Comparison of ENCODE assay signal across 19 cellular contexts in the genomic region with DNA sequence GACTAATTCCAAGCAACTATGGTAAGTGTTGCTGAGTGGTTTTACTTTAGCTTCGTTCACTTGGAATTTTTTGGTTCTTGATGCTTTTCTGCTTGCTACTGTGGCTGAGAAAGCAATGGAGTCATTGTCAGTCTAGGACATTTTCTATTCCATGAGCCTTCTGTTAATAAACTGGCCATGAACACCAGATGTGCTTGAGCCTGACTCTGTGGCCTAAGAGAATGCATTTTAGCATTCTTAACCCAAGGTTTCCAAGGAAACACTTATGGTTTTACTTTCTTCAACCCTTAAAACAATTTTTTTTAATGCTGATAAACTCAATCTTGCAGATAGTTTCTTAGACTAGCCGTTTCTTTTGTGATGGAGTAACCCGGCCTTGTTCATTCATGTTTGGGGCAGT. TPM values are rescaled to one million over a fixed set of nuclear protein-coding genes. Genes with fewer than 3 reads are reported as not detected.
DNase-seq lines count a peak whose midpoint lies in the region; ATAC-seq and TF ChIP-seq lines count a peak whose summit lies in the region.
"Had no signal": no experiment of that assay in that cellular context is flagged by ENCODE, and none has a peak within 500 bp of the region (broad histone marks: within the 10 kb centered on the region; RNA-seq: fewer than 3 reads in every experiment).

No MANE protein-coding gene starts in this region.

- no peak overlapping the region for H3K27ac ChIP-seq in CD8-positive, alpha-beta T cell (ENCODE audit: low read depth, low read length)
- peak overlapping the region; percentile 34 for H3K27ac ChIP-seq in fibroblast of lung (ENCODE audit: insufficient read depth, low read length)
- H3K27ac ChIP-seq: ascending aorta, pancreas, tibial artery had no signal

- peaks cover 5% of the 10 kb centered on the region for H3K4me1 ChIP-seq in CD8-positive, alpha-beta T cell (ENCODE audit: insufficient read depth, low read length)
- no peaks in the 10 kb centered on the region for H3K4me1 ChIP-seq in fibroblast of lung (ENCODE audit: control insufficient read depth, extremely low read depth, insufficient read depth, low read length)
- H3K4me1 ChIP-seq: ascending aorta, pancreas, tibial artery had no signal

- H3K4me3 Mint-ChIP-seq in CD8-positive, alpha-beta T cell, result no peak overlapping the region
- H3K4me3 Mint-ChIP-seq in T-cell, result no peak overlapping the region
- no peak overlapping the region for H3K4me3 Mint-ChIP-seq in stimulated activated effector memory CD8-positive, alpha-beta T cell treated with anti-CD3 and anti-CD28 coated beads, Interleukin-12 subunit alpha, Interleukin-12 subunit beta, amount 100 ng/mL, for 72 hours

- no peak overlapping the region for H3K9ac ChIP-seq in fibroblast of lung (ENCODE audit: insufficient read depth, low read length)

- ATAC-seq in CD8-positive, alpha-beta T cell, result no peak
- no peak for ATAC-seq in T-cell (replicated peaks in 1 of 4)
- no peak for ATAC-seq in stimulated activated effector memory CD8-positive, alpha-beta T cell treated with anti-CD3 and anti-CD28 coated beads, Interleukin-12 subunit alpha, Interleukin-12 subunit beta, amount 100 ng/mL, for 72 hours
- no peak for ATAC-seq in GM18873 (IDR thresholded peaks at IDR 0.05; ENCODE audit: low FRiP score, unreplicated experiment)
- ATAC-seq: left cardiac atrium, pancreas had no signal

- H3K27ac Mint-ChIP-seq in CD8-positive, alpha-beta T cell, result peak overlapping the region; percentile 42
- peak overlapping the region; percentile 34 to 82 for H3K27ac Mint-ChIP-seq in T-cell
- H3K27ac Mint-ChIP-seq in stimulated activated effector memory CD8-positive, alpha-beta T cell treated with anti-CD3 and anti-CD28 coated beads, Interleukin-12 subunit alpha, Interleukin-12 subunit beta, amount 100 ng/mL, for 72 hours, result peak overlapping the region; percentile 58

- no peak overlapping the region for H3K4me3 ChIP-seq in CD8-positive, alpha-beta T cell (ENCODE audit: low read depth, low read length)
- no peak overlapping the region for H3K4me3 ChIP-seq in fibroblast of lung (replicated peaks in 1 of 4; ENCODE audit: control extremely low read depth in 1 of 4, insufficient read depth in 1 of 4, low read depth in 3 of 4, low read length in 4 of 4)
- H3K4me3 ChIP-seq: ascending aorta, pancreas, skin epidermis, tibial artery had no signal

- H3K36me3 ChIP-seq in CD8-positive, alpha-beta T cell (ENCODE audit: insufficient read depth, low read length), result peaks cover 20% of the 10 kb centered on the region
- H3K36me3 ChIP-seq in fibroblast of lung (ENCODE audit: control insufficient read depth, insufficient read depth, low read length), result no peaks in the 10 kb centered on the region

- H3K4me1 Mint-ChIP-seq in CD8-positive, alpha-beta T cell (ENCODE audit: low read depth), result peaks cover 43% of the 10 kb centered on the region
- peaks cover 38 to 59% (median 40%) of the 10 kb centered on the region in 3 donors for H3K4me1 Mint-ChIP-seq in T-cell
- H3K4me1 Mint-ChIP-seq in stimulated activated effector memory CD8-positive, alpha-beta T cell treated with anti-CD3 and anti-CD28 coated beads, Interleukin-12 subunit alpha, Interleukin-12 subunit beta, amount 100 ng/mL, for 72 hours, result peaks cover 44% of the 10 kb centered on the region

- peaks cover 65% of the 10 kb centered on the region for H3K36me3 Mint-ChIP-seq in CD8-positive, alpha-beta T cell
- H3K36me3 Mint-ChIP-seq in T-cell, result peaks cover 62% of the 10 kb centered on the region
- peaks cover 85% of the 10 kb centered on the region for H3K36me3 Mint-ChIP-seq in stimulated activated effector memory CD8-positive, alpha-beta T cell treated with anti-CD3 and anti-CD28 coated beads, Interleukin-12 subunit alpha, Interleukin-12 subunit beta, amount 100 ng/mL, for 72 hours

- DNase-seq in CD8-positive, alpha-beta T cell, result no peak
- DNase-seq in T-cell (no peak), fibroblast of lung (ENCODE audit: low read depth in 2 of 2) (peak; percentile 26 to 45), amygdala (lab: John Stamatoyannopoulos, UW) (no peak), iPS-NIHi11 (ENCODE audit: low spot score) (no peak)
- DNase-seq in stimulated activated effector memory CD8-positive, alpha-beta T cell treated with anti-CD3 and anti-CD28 coated beads, Interleukin-12 subunit alpha, Interleukin-12 subunit beta, amount 100 ng/mL, for 72 hours (ENCODE audit: low spot score in 2 of 2), result no peak
- DNase-seq: activated gamma-delta T cell treated with Interleukin-2 at 50 U/mL for 16 hours; cortex of kidney; Karpas-422; left cardiac atrium; NCI-H1105 treated with DMSO at 0.1 percent for 48 hours; NCI-H2171 treated with DMSO at 0.1 percent for 48 hours; pancreas; stimulated activated CD4-positive, alpha-beta T cell treated with anti-CD3 and anti-CD28 coated beads, Interleukin-4, amount 100 ng/mL, for 24 hours; SW 1271; tibial artery had no signal

- H2AFZ ChIP-seq in fibroblast of lung (ENCODE audit: low read length), result no peak overlapping the region

- POLR2A ChIA-PET in CD8-positive, alpha-beta T cell (lab: Charles Lee), result no interaction called here
- POLR2A ChIA-PET in T-cell (lab: Charles Lee), result no interaction called here

- no peaks in the 10 kb centered on the region for H3K79me2 ChIP-seq in fibroblast of lung (ENCODE audit: control insufficient read depth, insufficient read depth, low read length)

- H3K4me2 ChIP-seq in fibroblast of lung (ENCODE audit: extremely low read depth, insufficient read depth, low read length), result no peak overlapping the region

- intact Hi-C loops in CD8-positive, alpha-beta T cell (cut with DNase I, micrococcal nuclease), result no loop called here

- no peaks in the 10 kb centered on the region for H3K9me3 ChIP-seq in CD8-positive, alpha-beta T cell (ENCODE audit: low read length)
- no peaks in the 10 kb centered on the region for H3K9me3 ChIP-seq in fibroblast of lung (ENCODE audit: control insufficient read depth, insufficient read depth, low read depth, low read length)
- H3K9me3 ChIP-seq: ascending aorta, pancreas, tibial artery had no signal

- no peaks in the 10 kb centered on the region for H3K27me3 Mint-ChIP-seq in CD8-positive, alpha-beta T cell (ENCODE audit: low read depth)
- H3K27me3 Mint-ChIP-seq in T-cell, result no peaks in the 10 kb centered on the region

- no peak for TF ChIP-seq CTCF in CD8-positive, alpha-beta T cell (IDR thresholded peaks at IDR 0.05)
- no peak for TF ChIP-seq CTCF in fibroblast of lung (conservative IDR thresholded peaks at IDR 0.05 in 1 of 2, IDR thresholded peaks at IDR 0.05 in 1 of 2; ENCODE audit: low read depth in 1 of 2, low read length in 2 of 2)

- no peaks in the 10 kb centered on the region for H3K27me3 ChIP-seq in CD8-positive, alpha-beta T cell (ENCODE audit: insufficient read depth, low read length)
- no peaks in the 10 kb centered on the region for H3K27me3 ChIP-seq in fibroblast of lung (ENCODE audit: control insufficient read depth, insufficient read depth, low read length)
- H3K27me3 ChIP-seq: ascending aorta, pancreas, tibial artery had no signal

- CTCF ChIA-PET in CD8-positive, alpha-beta T cell (lab: Charles Lee), result interaction anchor here (0.9 to 1.5 kb wide), 6 partner anchors 11 to 104 kb away, joined by 3 read pairs; no protein-coding TSS in a partner anchor
- CTCF ChIA-PET in T-cell (lab: Charles Lee), result no interaction called here

- no peaks in the 10 kb centered on the region for H3K9me3 Mint-ChIP-seq in CD8-positive, alpha-beta T cell
- no peaks in the 10 kb centered on the region for H3K9me3 Mint-ChIP-seq in T-cell
- H3K9me3 Mint-ChIP-seq in stimulated activated effector memory CD8-positive, alpha-beta T cell treated with anti-CD3 and anti-CD28 coated beads, Interleukin-12 subunit alpha, Interleukin-12 subunit beta, amount 100 ng/mL, for 72 hours, result no peaks in the 10 kb centered on the region

- H4K20me1 ChIP-seq in fibroblast of lung (ENCODE audit: control insufficient read depth, extremely low read depth, insufficient read depth, low read length), result no peaks in the 10 kb centered on the region

RNA-seq across cellular contexts. Expression of a gene that starts 42.3 kb away (rescaled TPM):
- total RNA-seq in CD8-positive, alpha-beta T cell, result 10 to 100 TPM; 29.1 to 30.3 TPM
- total RNA-seq in T-cell (10 to 100 TPM; 46.6 to 73.9 (median 58.3) TPM), fibroblast of lung (33.6 and 49.9 TPM in 2 replicates)
- 36.0 and 48.4 TPM in 2 replicates for polyA plus RNA-seq in fibroblast of lung
- polyA plus RNA-seq in fibroblast of lung (2012), result 42.3 and 52.7 TPM in 2 replicates
- 2.9 and 6.8 TPM in 2 replicates for polyA minus RNA-seq in fibroblast of lung (ENCODE audit: low replicate concordance)

RNA-seq across cellular contexts. Expression of a gene that starts 42.7 kb away (rescaled TPM):
- 10 to 100 TPM; 35.8 to 37.2 TPM for total RNA-seq in CD8-positive, alpha-beta T cell
- total RNA-seq in T-cell, result 10 to 100 TPM; 61.9 to 91.0 (median 72.6) TPM
- 21.1 and 33.9 TPM in 2 replicates for total RNA-seq in fibroblast of lung
- polyA plus RNA-seq in fibroblast of lung, result 16.0 and 19.4 TPM in 2 replicates
- polyA plus RNA-seq in fibroblast of lung (2012), result 14.6 and 15.5 TPM in 2 replicates
- polyA minus RNA-seq in fibroblast of lung (ENCODE audit: low replicate concordance), result 0.43 and 3.9 TPM in 2 replicates

Comparison
In these comparisons a context has a peak if more than half of its experiments do, and no peak if none do; other contexts are left out.
1. DNase-seq: peak in fibroblast of lung (2 of 2); none in CD8-positive, alpha-beta T cell (0 of 7), T-cell (0 of 34), stimulated activated effector memory CD8-positive, alpha-beta T cell treated with anti-CD3 and anti-CD28 coated beads, Interleukin-12 subunit alpha, Interleukin-12 subunit beta, amount 100 ng/mL, for 72 hours (0 of 2), amygdala (0 of 56) and iPS-NIHi11 (single experiment).
2. Peak in every context shown above with its lines, with median percentiles within 50 percentile points of each other: H3K27ac Mint-ChIP-seq.